Comparison of ENCODE assay signal across 13 cellular contexts in the genomic region with DNA sequence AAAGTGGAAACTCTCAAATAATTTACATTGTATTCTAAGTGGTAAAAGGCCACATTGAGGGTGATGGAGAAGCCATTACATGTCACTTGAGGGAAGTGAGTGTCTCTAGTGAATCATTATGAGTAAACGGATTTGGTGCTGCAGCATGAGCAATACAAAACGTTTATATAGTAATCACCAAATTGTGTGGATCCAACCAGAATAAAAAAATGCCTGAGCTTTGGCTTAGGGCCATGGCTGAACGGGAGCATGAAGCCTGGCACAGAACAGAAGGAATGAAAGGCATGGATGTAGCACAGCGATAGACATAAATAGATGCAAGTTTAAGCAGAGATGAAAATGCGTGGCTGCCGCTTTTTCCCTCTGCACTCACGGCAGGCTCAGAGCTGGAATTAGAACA. TPM values are rescaled to one million over a fixed set of nuclear protein-coding genes. Genes with fewer than 3 reads are reported as not detected.
DNase-seq lines count a peak whose midpoint lies in the region; ATAC-seq, FAIRE-seq and TF ChIP-seq lines count a peak whose summit lies in the region.
"Had no signal": no experiment of that assay in that cellular context is flagged by ENCODE, and none has a peak within 500 bp of the region (broad histone marks: within the 10 kb centered on the region; RNA-seq: fewer than 3 reads in every experiment).

No MANE protein-coding gene starts in this region.

- FAIRE-seq in RCC 7860 (lab: Jason Lieb, UNC), result peak; percentile 89
- FAIRE-seq: small intestine had no signal

- no peaks in the 10 kb centered on the region for H3K36me3 ChIP-seq in mucosa of descending colon (ENCODE audit: low read depth)
- H3K36me3 ChIP-seq: left lung had no signal

- no peak for TF ChIP-seq CTCF in retinal pigment epithelial cell (conservative IDR thresholded peaks at IDR 0.05; ENCODE audit: low read depth, low read length)
- TF ChIP-seq CTCF in mucosa of descending colon (IDR thresholded peaks at IDR 0.05), result no peak

- H3K4me3 Mint-ChIP-seq in activated CD8-positive, alpha-beta memory T cell treated with anti-CD3 and anti-CD28 coated beads, Interleukin-2, amount 10 ng/mL, durations not matched to agents 7 days and 5 days, result no peak overlapping the region

- no peaks in the 10 kb centered on the region for H3K9me3 ChIP-seq in mucosa of descending colon
- H3K9me3 ChIP-seq: BLaER1, left lung had no signal

- H3K36me3 Mint-ChIP-seq in activated CD8-positive, alpha-beta memory T cell treated with anti-CD3 and anti-CD28 coated beads, Interleukin-2, amount 10 ng/mL, durations not matched to agents 7 days and 5 days, result peaks cover 73% of the 10 kb centered on the region

- CTCF ChIA-PET in activated CD8-positive, alpha-beta memory T cell treated with anti-CD3 and anti-CD28 coated beads, Interleukin-2, amount 10 ng/mL, durations not matched to agents 7 days and 5 days (lab: Charles Lee), result interaction anchor here (0.9 to 7.0 kb wide), 3 partner anchors 10 to 41 kb away, joined by 3 to 29 read pairs (median 3); no protein-coding TSS in a partner anchor

- intact Hi-C loops in mucosa of descending colon (cut with DNase I, micrococcal nuclease), result no loop called here

- DNase-seq in activated CD8-positive, alpha-beta memory T cell treated with anti-CD3 and anti-CD28 coated beads, Interleukin-2, amount 10 ng/mL, durations not matched to agents 7 days and 5 days, result no peak
- no peak for DNase-seq in activated CD8-positive, alpha-beta memory T cell treated with anti-CD3 and anti-CD28 coated beads for 24 hours
- DNase-seq in RCC 7860 (ENCODE audit: low spot score) (peak; percentile 83), dedifferentiated amniotic fluid mesenchymal stem cell (ENCODE audit: extremely low spot score) (peak; percentile 76), retinal pigment epithelial cell (ENCODE audit: low read depth) (peak; percentile 23), NCI-H1048 (lab: John Stamatoyannopoulos, UW) (no peak), mucosa of descending colon (no peak)
- DNase-seq: left lung; NCI-H187; stimulated activated naive CD8-positive, alpha-beta T cell treated with anti-CD3 and anti-CD28 coated beads, Interleukin-15, Interleukin-2, amounts not matched to agents 100 U/mL and 50 U/mL, for 24 hours had no signal

- peaks cover 9% of the 10 kb centered on the region for H3K4me1 ChIP-seq in mucosa of descending colon (ENCODE audit: low read depth)

- H3K27ac Mint-ChIP-seq in activated CD8-positive, alpha-beta memory T cell treated with anti-CD3 and anti-CD28 coated beads, Interleukin-2, amount 10 ng/mL, durations not matched to agents 7 days and 5 days, result peak overlapping the region; percentile 37

- no peaks in the 10 kb centered on the region for H3K27me3 Mint-ChIP-seq in activated CD8-positive, alpha-beta memory T cell treated with anti-CD3 and anti-CD28 coated beads, Interleukin-2, amount 10 ng/mL, durations not matched to agents 7 days and 5 days

- ATAC-seq in activated CD8-positive, alpha-beta memory T cell treated with anti-CD3 and anti-CD28 coated beads, Interleukin-2, amount 10 ng/mL, durations not matched to agents 7 days and 5 days, result no peak
- ATAC-seq in mucosa of descending colon, result no peak
- ATAC-seq in HG02885 (IDR thresholded peaks at IDR 0.05; ENCODE audit: poor library complexity, unreplicated experiment), result no peak
- ATAC-seq: left lung; stimulated activated naive CD8-positive, alpha-beta T cell treated with anti-CD3 and anti-CD28 coated beads, Interleukin-15, Interleukin-2, amounts not matched to agents 100 U/mL and 50 U/mL, for 24 hours had no signal

- no peak overlapping the region for H3K4me3 ChIP-seq in retinal pigment epithelial cell (ENCODE audit: low read length)
- H3K4me3 ChIP-seq in mucosa of descending colon, result no peak overlapping the region
- H3K4me3 ChIP-seq: BLaER1, left lung had no signal

- no peaks in the 10 kb centered on the region for H3K9me3 Mint-ChIP-seq in activated CD8-positive, alpha-beta memory T cell treated with anti-CD3 and anti-CD28 coated beads, Interleukin-2, amount 10 ng/mL, durations not matched to agents 7 days and 5 days (ENCODE audit: low read depth)

- H3K4me1 Mint-ChIP-seq in activated CD8-positive, alpha-beta memory T cell treated with anti-CD3 and anti-CD28 coated beads, Interleukin-2, amount 10 ng/mL, durations not matched to agents 7 days and 5 days, result peaks cover 74% of the 10 kb centered on the region

RNA-seq across cellular contexts. Expression of a gene that starts 58.3 kb away (rescaled TPM):
- 100 to 1,000 TPM; 204 to 212 TPM for total RNA-seq in activated CD8-positive, alpha-beta memory T cell treated with anti-CD3 and anti-CD28 coated beads, Interleukin-2, amount 10 ng/mL, durations not matched to agents 7 days and 5 days
- 10 to 100 TPM in 1 of 3 donors, 1 to 10 TPM in 2; 5.8 to 46.8 (median 9.0) TPM for total RNA-seq in mucosa of descending colon

Comparison
In these comparisons a context has a peak if more than half of its experiments do, and no peak if none do; other contexts are left out.
1. DNase-seq: peak in RCC 7860 (single experiment), dedifferentiated amniotic fluid mesenchymal stem cell (single experiment) and retinal pigment epithelial cell (single experiment); none in activated CD8-positive, alpha-beta memory T cell treated with anti-CD3 and anti-CD28 coated beads, Interleukin-2, amount 10 ng/mL, durations not matched to agents 7 days and 5 days (single experiment), activated CD8-positive, alpha-beta memory T cell treated with anti-CD3 and anti-CD28 coated beads for 24 hours (single experiment), NCI-H1048 (single experiment) and mucosa of descending colon (0 of 3).
2. RNA of a gene that starts 58.3 kb away (total RNA-seq): 204 to 212 TPM in activated CD8-positive, alpha-beta memory T cell treated with anti-CD3 and anti-CD28 coated beads, Interleukin-2, amount 10 ng/mL, durations not matched to agents 7 days and 5 days; 5.8 to 46.8 TPM in mucosa of descending colon; every median in the first group is over 4 times any median in the second.